Comparison of ENCODE assay signal across 9 cellular contexts in the genomic region with DNA sequence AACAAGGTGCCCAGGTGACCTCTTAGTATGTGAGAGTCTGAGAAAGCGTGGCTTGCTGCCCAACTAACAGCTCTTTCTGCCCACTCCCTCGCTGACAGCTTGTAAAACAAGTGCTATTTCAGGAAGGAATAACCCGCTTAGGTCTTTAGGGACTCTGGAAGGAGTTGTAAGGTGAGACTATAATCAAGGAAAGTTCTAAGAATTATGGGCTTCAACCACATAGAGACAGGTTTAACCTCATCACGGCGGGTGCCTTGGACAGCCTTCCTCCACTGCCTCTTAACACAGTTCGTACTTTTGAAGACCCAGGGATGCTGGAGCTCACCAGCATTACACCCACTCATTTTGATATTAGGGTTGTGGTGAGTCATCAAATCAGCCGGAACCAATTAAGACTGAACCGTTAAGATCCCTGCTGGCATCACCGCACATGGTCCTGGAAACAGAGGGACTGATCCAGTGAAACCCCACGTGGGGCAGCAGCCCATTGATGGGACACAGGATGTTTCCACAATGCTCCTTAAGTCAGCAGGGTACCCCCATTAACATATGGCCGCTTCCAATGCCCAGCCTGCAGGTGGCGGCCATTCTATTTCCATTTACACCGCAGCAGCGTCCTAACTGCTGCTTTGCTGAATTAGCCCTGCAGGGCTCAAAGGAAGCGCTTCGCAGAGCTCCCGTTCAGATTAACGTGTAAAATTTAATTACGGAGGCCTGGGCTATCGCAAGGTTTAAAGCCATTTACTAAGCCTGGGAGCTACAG.
DNase-seq lines count a peak whose midpoint lies in the region; ATAC-seq and TF ChIP-seq lines count a peak whose summit lies in the region.
"Had no signal": no experiment of that assay in that cellular context is flagged by ENCODE, and none has a peak within 500 bp of the region (broad histone marks: within the 10 kb centered on the region; RNA-seq: fewer than 3 reads in every experiment).

No MANE protein-coding gene starts in this region.

- H3K36me3 ChIP-seq in H7 (replicated peaks; ENCODE audit: control insufficient read depth, insufficient read depth, low read length) (no peaks in the 10 kb centered on the region), left lung (no peaks in the 10 kb centered on the region)

- intact Hi-C loops in left lung (cut with DNase I): no loop called here

- H3K27me3 ChIP-seq in H7 (ENCODE audit: control insufficient read depth, insufficient read depth, low read length) (peaks cover 4% of the 10 kb centered on the region; the same call in 1 of the 2 replicates), left lung (no peaks in the 10 kb centered on the region)

- in situ Hi-C loops in astrocyte of the cerebellum (cut with HindIII; ENCODE audit: low sequenced_read_pairs): no loop called here
- in situ Hi-C loops in KBM-7 (cut with MboI; ENCODE audit: low pct_unique_long_range_greater_than_20kb, low sequenced_read_pairs): no loop called here

- H3K4me3 ChIP-seq in H7 (ENCODE audit: insufficient read depth, low read depth, low read length) (no peak overlapping the region), astrocyte of the cerebellum (ENCODE audit: low read depth, low read length) (no peak overlapping the region), left lung (no peak overlapping the region)

- ATAC-seq in left lung: peak; percentile 33

- DNase-seq in Ammon's horn (ENCODE audit: low spot score) (peak; percentile 31), H7 (peak; percentile 85), astrocyte of the cerebellum (ENCODE audit: low read depth) (peak; percentile 35), left lung (no peak), kidney tubule cell (ENCODE audit: low spot score) (no peak), NCI-H2029 (lab: John Stamatoyannopoulos, UW) (no peak), HuH-7.5 (ENCODE audit: low spot score) (no peak), KBM-7 (no peak)
- DNase-seq: activated CD8-positive, alpha-beta memory T cell treated with anti-CD3 and anti-CD28 coated beads, Interleukin-2, amount 50 U/mL, for 48 hours had no signal

- no peaks in the 10 kb centered on the region for H3K9me3 ChIP-seq in left lung

- no peak for TF ChIP-seq CTCF in astrocyte of the cerebellum (IDR thresholded peaks at IDR 0.05; ENCODE audit: low read depth, low read length, missing control alignments)
- TF ChIP-seq CTCF in left lung (IDR thresholded peaks at IDR 0.05): no peak

- H3K4me1 ChIP-seq in left lung: no peaks in the 10 kb centered on the region

- no peak overlapping the region for H3K27ac ChIP-seq in left lung

Comparison
In these comparisons a context has a peak if more than half of its experiments do, and no peak if none do; other contexts are left out.
1. DNase-seq: peak in Ammon's horn (single experiment), H7 (single experiment) and astrocyte of the cerebellum (single experiment); none in left lung (0 of 2), kidney tubule cell (single experiment), NCI-H2029 (single experiment), HuH-7.5 (single experiment) and KBM-7 (single experiment).